Comparison of ENCODE assay signal across 11 cellular contexts in the genomic region with DNA sequence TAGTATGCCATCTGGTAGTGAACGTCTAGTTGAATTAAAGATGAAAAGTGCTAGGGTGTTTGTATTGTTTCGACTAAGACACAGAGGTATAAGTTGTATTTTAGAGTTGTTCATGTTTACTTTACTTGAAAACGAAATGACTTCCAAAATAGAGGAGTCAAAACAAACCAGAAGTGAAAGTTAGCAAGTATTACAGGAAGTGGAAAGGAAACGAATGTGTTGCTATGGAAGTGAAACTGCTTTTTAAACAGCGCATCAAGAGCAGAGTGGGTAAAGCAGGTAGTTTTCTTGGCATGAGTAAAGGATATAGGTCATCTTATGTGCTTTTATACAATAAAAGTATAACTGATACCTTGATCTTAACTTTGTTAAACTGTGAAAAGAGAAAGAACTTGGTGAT. TPM values are rescaled to one million over a fixed set of nuclear protein-coding genes. Genes with fewer than 3 reads are reported as not detected.
DNase-seq lines count a peak whose midpoint lies in the region; ATAC-seq, FAIRE-seq and TF ChIP-seq lines count a peak whose summit lies in the region.
"Had no signal": no experiment of that assay in that cellular context is flagged by ENCODE, and none has a peak within 500 bp of the region (broad histone marks: within the 10 kb centered on the region; RNA-seq: fewer than 3 reads in every experiment).

No MANE protein-coding gene starts in this region.

- no TSS peak for BruUV-seq in HepG2 (replicated peaks; lab: Mats Ljungman, UMichigan)

- CTCF ChIA-PET in HepG2 (lab: Yijun Ruan, JAX; ENCODE audit: low intra/inter-chr PET ratio, low total read pairs) (no interaction called here), RWPE1 (lab: Yijun Ruan, JAX) (no interaction called here)

- H3K27me3 ChIP-seq in liver (ENCODE audit: control insufficient read depth in 4 of 4, insufficient read depth in 4 of 4, low read length in 3 of 4): no peaks in the 10 kb centered on the region
- H3K27me3 ChIP-seq in HepG2 (ENCODE audit: control insufficient read depth in 1 of 2, insufficient read depth in 2 of 2, low read length in 2 of 2): peaks cover 0 to 5% of the 10 kb centered on the region in 2 experiments; a peak in 1 of 5 replicates
- no peaks in the 10 kb centered on the region for H3K27me3 ChIP-seq in upper lobe of right lung
- no peaks in the 10 kb centered on the region for H3K27me3 ChIP-seq in hepatocyte
- H3K27me3 ChIP-seq: cardiac muscle cell had no signal

- H3K4me3 Mint-ChIP-seq in activated T-helper 17 cell treated with anti-CD3 and anti-CD28 coated beads, Interleukin-2, amount 50 U/mL, for 72 hours: peak overlapping the region; percentile 70

- ATAC-seq in HepG2 (no peak), HG03108 (IDR thresholded peaks at IDR 0.05; ENCODE audit: unreplicated experiment) (peak; percentile 72), upper lobe of right lung (peak; percentile 52)
- ATAC-seq in activated T-helper 17 cell treated with anti-CD3 and anti-CD28 coated beads, Interleukin-2, amount 50 U/mL, for 72 hours (replicated peaks): peak; percentile 86

- FAIRE-seq in HepG2 (lab: Jason Lieb, UNC): no peak

- H3K9ac ChIP-seq in liver (ENCODE audit: low read depth in 1 of 2, low read length in 2 of 2) (peak overlapping the region; percentile 37 to 54), HepG2 (ENCODE audit: insufficient read depth, low read depth, low read length) (no peak overlapping the region)
- H3K9ac ChIP-seq: parathyroid adenoma had no signal

- H3K9me3 ChIP-seq in liver (ENCODE audit: control insufficient read depth in 4 of 4, low read length in 3 of 4): no peaks in the 10 kb centered on the region
- no peaks in the 10 kb centered on the region for H3K9me3 ChIP-seq in HepG2 (ENCODE audit: low read length)
- H3K9me3 ChIP-seq in upper lobe of right lung: no peaks in the 10 kb centered on the region
- no peaks in the 10 kb centered on the region for H3K9me3 ChIP-seq in hepatocyte (ENCODE audit: low read depth)

- H3K27me3 Mint-ChIP-seq in activated T-helper 17 cell treated with anti-CD3 and anti-CD28 coated beads, Interleukin-2, amount 50 U/mL, for 72 hours: no peaks in the 10 kb centered on the region

- H4K20me1 ChIP-seq in HepG2 (ENCODE audit: insufficient read depth, low read length) (no peaks in the 10 kb centered on the region), hepatocyte (ENCODE audit: insufficient read depth, poor library complexity, severe bottlenecking) (no peaks in the 10 kb centered on the region)

- no peak for TF ChIP-seq CTCF in liver (IDR thresholded peaks at IDR 0.05; ENCODE audit: low read depth, low read length, missing input control)
- no peak for TF ChIP-seq CTCF in HepG2 (CRISPR knock-in tag; IDR thresholded peaks at IDR 0.05)
- TF ChIP-seq CTCF in upper lobe of right lung (IDR thresholded peaks at IDR 0.05): no peak
- no peak for TF ChIP-seq CTCF in hepatocyte (IDR thresholded peaks at IDR 0.05; ENCODE audit: poor library complexity)
- no peak for TF ChIP-seq CTCF in RWPE1 (conservative IDR thresholded peaks at IDR 0.05; ENCODE audit: low read depth)

- H3K4me1 Mint-ChIP-seq in activated T-helper 17 cell treated with anti-CD3 and anti-CD28 coated beads, Interleukin-2, amount 50 U/mL, for 72 hours: peaks cover 5% of the 10 kb centered on the region

- H3K9me2 ChIP-seq in hepatocyte (replicated peaks; ENCODE audit: insufficient read depth): no peaks in the 10 kb centered on the region

- H3K79me2 ChIP-seq in HepG2 (ENCODE audit: insufficient read depth, low read length) (no peaks in the 10 kb centered on the region), hepatocyte (no peaks in the 10 kb centered on the region)
- H3K79me2 ChIP-seq: parathyroid adenoma had no signal

- no peaks in the 10 kb centered on the region for H3K36me3 Mint-ChIP-seq in activated T-helper 17 cell treated with anti-CD3 and anti-CD28 coated beads, Interleukin-2, amount 50 U/mL, for 72 hours (ENCODE audit: low read depth)

- TF ChIP-seq RAD21 in liver (IDR thresholded peaks at IDR 0.05) (no peak), HepG2 (CRISPR knock-in tag; IDR thresholded peaks at IDR 0.05) (no peak)

- H3K4me2 ChIP-seq in HepG2 (ENCODE audit: low read depth, low read length) (no peak overlapping the region), hepatocyte (no peak overlapping the region)

- H3K9me3 Mint-ChIP-seq in activated T-helper 17 cell treated with anti-CD3 and anti-CD28 coated beads, Interleukin-2, amount 50 U/mL, for 72 hours: no peaks in the 10 kb centered on the region

- POLR2A ChIA-PET in HepG2 (lab: Yijun Ruan, JAX): no interaction called here
- POLR2A ChIA-PET in RWPE1 (lab: Yijun Ruan, JAX; ENCODE audit: low non-redundant PET): no interaction called here

- intact Hi-C loops in HepG2 (cut with micrococcal nuclease; ENCODE audit: unreplicated experiment) (no loop called here), upper lobe of right lung (cut with DNase I) (no loop called here)

- TF ChIP-seq EP300 in HepG2 (IDR thresholded peaks at IDR 0.05; ENCODE audit: low read depth in 2 of 2, low read length in 2 of 2): no peak
- TF ChIP-seq EP300 in HepG2 (CRISPR knock-in tag; IDR thresholded peaks at IDR 0.05; ENCODE audit: borderline replicate concordance): no peak

- H3K27ac ChIP-seq in liver (ENCODE audit: low read depth in 1 of 2, low read length in 2 of 2) (peak overlapping the region; percentile 63 to 67), HepG2 (ENCODE audit: extremely low read length, insufficient read depth, low read length) (no peak overlapping the region), upper lobe of right lung (peak overlapping the region; percentile 47), hepatocyte (no peak overlapping the region), RWPE1 (no peak overlapping the region)
- H3K27ac ChIP-seq: cardiac muscle cell, parathyroid adenoma had no signal

- DNase-seq in HepG2 (ENCODE audit: low spot score) (no peak), upper lobe of right lung (no peak), hepatocyte (ENCODE audit: low spot score) (no peak), RWPE1 (ENCODE audit: low spot score) (no peak), NCI-H748 treated with DMSO at 0.1 percent for 48 hours (lab: John Stamatoyannopoulos, UW) (no peak)
- DNase-seq: NCI-H2171 treated with DMSO at 0.1 percent for 48 hours had no signal

- H3K36me3 ChIP-seq in liver (ENCODE audit: control insufficient read depth in 4 of 4, insufficient read depth in 3 of 4, low read depth in 1 of 4, low read length in 3 of 4) (no peaks in the 10 kb centered on the region), HepG2 (replicated peaks in 1 of 2; ENCODE audit: control insufficient read depth in 1 of 2, insufficient read depth in 2 of 2, low read length in 2 of 2) (no peaks in the 10 kb centered on the region), upper lobe of right lung (no peaks in the 10 kb centered on the region), hepatocyte (replicated peaks; ENCODE audit: insufficient read depth, low read depth) (no peaks in the 10 kb centered on the region)
- H3K36me3 ChIP-seq: cardiac muscle cell had no signal

- WGBS in liver: 33% methylated on average over 5 of the region's 5 CpGs
- 40% methylated on average over 5 of the region's 5 CpGs for WGBS in HepG2 (ENCODE audit: low lambda C conversion rate)
- 77% methylated on average over 5 of the region's 5 CpGs for WGBS in hepatocyte (ENCODE audit: low lambda C conversion rate, missing lambda C conversion rate)

- no peak for TF ChIP-seq POLR2A in HepG2 (IDR thresholded peaks at IDR 0.05; ENCODE audit: insufficient read depth in 1 of 2, low read depth in 2 of 2, low read length in 2 of 2)

- H3K4me3 ChIP-seq in liver (ENCODE audit: low read depth in 1 of 3, low read length in 3 of 3): no peak overlapping the region
- no peak overlapping the region for H3K4me3 ChIP-seq in HepG2 (replicated peaks in 1 of 3; ENCODE audit: insufficient read depth in 1 of 3, low read depth in 2 of 3, low read length in 3 of 3)
- H3K4me3 ChIP-seq in upper lobe of right lung: peak overlapping the region; percentile 16
- no peak overlapping the region for H3K4me3 ChIP-seq in hepatocyte
- H3K4me3 ChIP-seq: cardiac muscle cell had no signal

- H2AFZ ChIP-seq in HepG2 (ENCODE audit: low read length) (no peak overlapping the region), hepatocyte (no peak overlapping the region)
- H2AFZ ChIP-seq: parathyroid adenoma had no signal

- H3K4me1 ChIP-seq in liver (ENCODE audit: control insufficient read depth in 4 of 4, insufficient read depth in 4 of 4, low read length in 3 of 4) (peaks cover 3 to 18% (median 9%) of the 10 kb centered on the region in 4 donors), HepG2 (ENCODE audit: insufficient read depth, low read length) (no peaks in the 10 kb centered on the region), upper lobe of right lung (peaks cover 7% of the 10 kb centered on the region), hepatocyte (ENCODE audit: insufficient read depth) (no peaks in the 10 kb centered on the region)
- H3K4me1 ChIP-seq: parathyroid adenoma had no signal

- in situ Hi-C loops in HepG2 (cut with HindIII; ENCODE audit: extremely low pct_ligation_motif_present, low pct_unique_long_range_greater_than_20kb): loop anchor here (10.0 kb wide), 1 partner anchor 151 kb away; no protein-coding TSS in a partner anchor

- H3K27ac Mint-ChIP-seq in activated T-helper 17 cell treated with anti-CD3 and anti-CD28 coated beads, Interleukin-2, amount 50 U/mL, for 72 hours: peak overlapping the region; percentile 76

RNA-seq across cellular contexts. Expression of a gene that starts 20.0 kb away (rescaled TPM):
- total RNA-seq in liver (not detected), HepG2 (2016; rRNA removed; fragmentation: Illumina TruSeq; extraction: Trizol) (not detected in 2 replicates), upper lobe of right lung (not detected), hepatocyte (not detected in 2 replicates)
- polyA plus RNA-seq in liver (not detected), HepG2 (2011; rRNA removed) (not detected in 2 replicates), hepatocyte (not detected in 2 replicates)
- total RNA-seq in HepG2 (2016; cell fraction: cytosol; rRNA removed; fragmentation: Illumina TruSeq; extraction: Trizol; ENCODE audit: low read depth): not detected in 2 replicates
- not detected in 2 replicates for total RNA-seq in HepG2 (2016; cell fraction: insoluble cytoplasmic fraction; rRNA removed; fragmentation: Illumina TruSeq; extraction: Trizol)
- not detected in 2 replicates for total RNA-seq in HepG2 (2016; cell fraction: membrane; rRNA removed; fragmentation: Illumina TruSeq; extraction: Trizol)
- total RNA-seq in HepG2 (2016; cell fraction: nucleus; rRNA removed; fragmentation: Illumina TruSeq; extraction: Trizol): not detected in 2 replicates
- polyA plus RNA-seq in HepG2 (2011; cell fraction: cytosol; rRNA removed): not detected in 2 replicates
- polyA plus RNA-seq in HepG2 (2011; cell fraction: nucleus; rRNA removed): not detected in 2 replicates
- polyA plus RNA-seq in HepG2 (2012): not detected in 2 replicates
- not detected in 2 replicates for polyA plus RNA-seq in HepG2 (2016; cell fraction: cytosol; fragmentation: Illumina TruSeq; extraction: Trizol; ENCODE audit: low read depth)
- polyA plus RNA-seq in HepG2 (2016; cell fraction: insoluble cytoplasmic fraction; fragmentation: Illumina TruSeq; extraction: Trizol; ENCODE audit: low read depth): not detected in 2 replicates
- not detected in 2 replicates for polyA plus RNA-seq in HepG2 (2016; cell fraction: membrane; fragmentation: Illumina TruSeq; extraction: Trizol; ENCODE audit: low read depth)
- polyA plus RNA-seq in HepG2 (2016; cell fraction: nucleus; fragmentation: Illumina TruSeq; extraction: Trizol; ENCODE audit: insufficient read depth, low read depth): not detected in 2 replicates
- not detected in 2 replicates for polyA minus RNA-seq in HepG2 (2011; rRNA and poly(A)+ RNA removed; ENCODE audit: low replicate concordance)
- polyA minus RNA-seq in HepG2 (2011; cell fraction: cytosol; rRNA and poly(A)+ RNA removed): not detected in 2 replicates
- not detected in 2 replicates for polyA minus RNA-seq in HepG2 (2011; cell fraction: nucleus; rRNA and poly(A)+ RNA removed)
- total RNA-seq in activated T-helper 17 cell treated with anti-CD3 and anti-CD28 coated beads, Interleukin-2, amount 50 U/mL, for 72 hours: not detected
- total RNA-seq: cardiac muscle cell had no signal
- polyA plus RNA-seq: cardiac muscle cell had no signal

RNA-seq across cellular contexts. Expression of a gene that starts 59.3 kb away (rescaled TPM):
- total RNA-seq in liver (10 to 100 TPM in 1 of 2 donors, 1 to 10 TPM in 1; 3.6 to 25.1 TPM), HepG2 (2016; rRNA removed; fragmentation: Illumina TruSeq; extraction: Trizol) (1.1 and 1.3 TPM in 2 replicates), upper lobe of right lung (35.6 TPM), hepatocyte (14.0 and 17.8 TPM in 2 replicates)
- polyA plus RNA-seq in liver (10 to 100 TPM; 11.5 to 22.2 TPM), HepG2 (2011; rRNA removed) (0.85 and 0.90 TPM in 2 replicates), hepatocyte (21.8 and 23.4 TPM in 2 replicates)
- 1.3 and 1.8 TPM in 2 replicates for total RNA-seq in HepG2 (2016; cell fraction: cytosol; rRNA removed; fragmentation: Illumina TruSeq; extraction: Trizol; ENCODE audit: low read depth)
- total RNA-seq in HepG2 (2016; cell fraction: insoluble cytoplasmic fraction; rRNA removed; fragmentation: Illumina TruSeq; extraction: Trizol): 1.2 and 1.3 TPM in 2 replicates
- 2.2 and 2.3 TPM in 2 replicates for total RNA-seq in HepG2 (2016; cell fraction: membrane; rRNA removed; fragmentation: Illumina TruSeq; extraction: Trizol)
- total RNA-seq in HepG2 (2016; cell fraction: nucleus; rRNA removed; fragmentation: Illumina TruSeq; extraction: Trizol): 0.78 TPM in 2 replicates
- polyA plus RNA-seq in HepG2 (2011; cell fraction: cytosol; rRNA removed): 0.47 and 0.62 TPM in 2 replicates
- 0.83 and 1.2 TPM in 2 replicates for polyA plus RNA-seq in HepG2 (2011; cell fraction: nucleus; rRNA removed)
- 0.30 and 0.45 TPM in 2 replicates for polyA plus RNA-seq in HepG2 (2012)
- polyA plus RNA-seq in HepG2 (2016; cell fraction: cytosol; fragmentation: Illumina TruSeq; extraction: Trizol; ENCODE audit: low read depth): 2.1 and 2.9 TPM in 2 replicates
- 1.7 and 2.3 TPM in 2 replicates for polyA plus RNA-seq in HepG2 (2016; cell fraction: insoluble cytoplasmic fraction; fragmentation: Illumina TruSeq; extraction: Trizol; ENCODE audit: low read depth)
- polyA plus RNA-seq in HepG2 (2016; cell fraction: membrane; fragmentation: Illumina TruSeq; extraction: Trizol; ENCODE audit: low read depth): 3.3 and 3.5 TPM in 2 replicates
- 2.0 and 3.4 TPM in 2 replicates for polyA plus RNA-seq in HepG2 (2016; cell fraction: nucleus; fragmentation: Illumina TruSeq; extraction: Trizol; ENCODE audit: insufficient read depth, low read depth)
- polyA minus RNA-seq in HepG2 (2011; rRNA and poly(A)+ RNA removed; ENCODE audit: low replicate concordance): 0.20 and 0.87 TPM in 2 replicates
- polyA minus RNA-seq in HepG2 (2011; cell fraction: cytosol; rRNA and poly(A)+ RNA removed): not detected in 2 replicates
- polyA minus RNA-seq in HepG2 (2011; cell fraction: nucleus; rRNA and poly(A)+ RNA removed): 0.75 and 0.77 TPM in 2 replicates
- total RNA-seq in activated T-helper 17 cell treated with anti-CD3 and anti-CD28 coated beads, Interleukin-2, amount 50 U/mL, for 72 hours: 10 to 100 TPM; 21.6 to 31.7 TPM

Comparison
In these comparisons a context has a peak if more than half of its experiments do, and no peak if none do; other contexts are left out.
1. H3K27ac ChIP-seq: peak in liver (2 of 2) and upper lobe of right lung (single experiment); none in HepG2 (single experiment), hepatocyte (single experiment) and RWPE1 (single experiment).